14 cellular contexts compared by ENCODE assay signal in the genomic region with DNA sequence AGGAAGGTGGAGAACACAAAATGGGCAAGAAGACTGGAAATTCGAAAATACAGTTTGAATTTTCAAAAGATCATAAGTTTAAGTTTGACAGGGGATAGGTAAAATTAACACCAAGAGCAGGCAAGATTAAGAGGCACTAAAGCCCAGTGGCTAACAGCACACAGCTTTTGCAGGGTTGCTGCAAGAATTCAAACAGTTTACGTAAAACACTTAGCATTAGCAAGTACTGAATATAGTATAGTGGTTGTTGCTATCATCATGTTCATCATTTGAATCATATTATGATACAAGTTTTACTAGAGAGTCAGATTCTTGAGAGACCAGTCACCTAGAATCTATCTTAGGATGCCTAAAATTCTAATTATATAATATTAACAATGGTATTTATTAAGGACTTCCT.
DNase-seq lines count a peak whose midpoint lies in the region; ATAC-seq, FAIRE-seq and TF ChIP-seq lines count a peak whose summit lies in the region.
"Had no signal": no experiment of that assay in that cellular context is flagged by ENCODE, and none has a peak within 500 bp of the region (broad histone marks: within the 10 kb centered on the region; RNA-seq: fewer than 3 reads in every experiment).

No MANE protein-coding gene starts in this region.

- H3K9ac ChIP-seq in PC-3 (ENCODE audit: low read length): no peak overlapping the region
- H3K9ac ChIP-seq in K562 (ENCODE audit: insufficient read depth in 1 of 2, low read depth in 2 of 2, low read length in 2 of 2): peak overlapping the region in 1 of 2 experiments; percentile 59; a peak in 2 of 4 replicates
- H3K9ac ChIP-seq in keratinocyte (ENCODE audit: control insufficient read depth, extremely low read depth, insufficient read depth, low read length): no peak overlapping the region

- ATAC-seq in PC-3 (no peak), K562 (no peak), HG03175 (IDR thresholded peaks at IDR 0.05; ENCODE audit: unreplicated experiment) (no peak), GM21528 (IDR thresholded peaks at IDR 0.05; ENCODE audit: low FRiP score, unreplicated experiment) (no peak)
- ATAC-seq: CD8-positive, alpha-beta T cell; GM12878; GM23338 had no signal

- H3K9me1 ChIP-seq in K562 (ENCODE audit: control insufficient read depth, insufficient read depth, low read length): no peaks in the 10 kb centered on the region
- no peaks in the 10 kb centered on the region for H3K9me1 ChIP-seq in keratinocyte (ENCODE audit: control insufficient read depth, extremely low read depth, insufficient read depth, low read length)

- H3K4me2 ChIP-seq in PC-3 (ENCODE audit: low read length): no peak overlapping the region
- H3K4me2 ChIP-seq in K562 (ENCODE audit: insufficient read depth, low read length): peak overlapping the region; percentile 37; the same call in 1 of the 2 replicates
- H3K4me2 ChIP-seq in keratinocyte (ENCODE audit: control insufficient read depth, extremely low read depth, insufficient read depth, low read depth, low read length): no peak overlapping the region
- H3K4me2 ChIP-seq: GM23338 had no signal

- no peak for TF ChIP-seq POLR2A in K562 (conservative IDR thresholded peaks at IDR 0.05)
- no peak for TF ChIP-seq POLR2A in transverse colon (IDR thresholded peaks at IDR 0.05)

- TF ChIP-seq RAD21 in K562 (CRISPR knock-in tag; conservative IDR thresholded peaks at IDR 0.05 in 1 of 2, IDR thresholded peaks at IDR 0.05 in 1 of 2): no peak

- H3F3A ChIP-seq in PC-3 (ENCODE audit: low read length, unreplicated experiment): no peaks in the 10 kb centered on the region

- H3K27me3 ChIP-seq in PC-3 (ENCODE audit: low read length): no peaks in the 10 kb centered on the region
- no peaks in the 10 kb centered on the region for H3K27me3 ChIP-seq in K562 (ENCODE audit: control insufficient read depth in 2 of 2, insufficient read depth in 2 of 2, low read length in 2 of 2)
- no peaks in the 10 kb centered on the region for H3K27me3 ChIP-seq in keratinocyte (ENCODE audit: control insufficient read depth, extremely low read depth, insufficient read depth, low read length)
- no peaks in the 10 kb centered on the region for H3K27me3 ChIP-seq in transverse colon

- H3K4me1 ChIP-seq in PC-3 (ENCODE audit: insufficient read depth, low read length) (peaks cover 20% of the 10 kb centered on the region), K562 (replicated peaks in 1 of 2; ENCODE audit: control insufficient read depth in 2 of 2, insufficient read depth in 2 of 2, low read length in 2 of 2) (peaks cover 0 to 24% of the 10 kb centered on the region in 2 experiments; a peak in 3 of 5 replicates), keratinocyte (ENCODE audit: control insufficient read depth, extremely low read depth, insufficient read depth, low read length) (peaks cover 35% of the 10 kb centered on the region), transverse colon (peaks cover 6 to 66% (median 26%) of the 10 kb centered on the region in 4 donors)

- WGBS in K562 (ENCODE audit: insufficient coverage, low coverage, missing lambda C conversion rate): no CpG with 5 or more reads among the region's 2 CpGs
- 63 to 71% methylated on average over 2 of the region's 2 CpGs for WGBS in transverse colon (ENCODE audit: low coverage in 1 of 2), 2 donors

- intact Hi-C loops in PC-3 (cut with micrococcal nuclease) (no loop called here), K562 (cut with micrococcal nuclease) (loop anchor here (5.0 kb wide), 1 partner anchor 64 kb away; a partner anchor contains a TSS), transverse colon (cut with DNase I; ENCODE audit: low total_unique reads) (no loop called here)

- H3K27ac ChIP-seq in PC-3 (ENCODE audit: low read length) (no peak overlapping the region), K562 (ENCODE audit: extremely low read depth, low read depth, low read length) (peak overlapping the region; percentile 76), keratinocyte (ENCODE audit: control insufficient read depth, insufficient read depth, low read length) (no peak overlapping the region), transverse colon (peak overlapping the region; percentile 57 to 75 (median 60))

- dilution Hi-C loops in keratinocyte (cut with MboI; ENCODE audit: extremely low pct_ligation_motif_present, low sequenced_read_pairs): no loop called here

- H3K4me3 ChIP-seq in PC-3 (ENCODE audit: low read length): no peak overlapping the region
- H3K4me3 ChIP-seq in K562: no peak overlapping the region
- H3K4me3 ChIP-seq in keratinocyte (ENCODE audit: control insufficient read depth in 2 of 3, extremely low read depth in 1 of 3, insufficient read depth in 2 of 3, low read depth in 1 of 3, low read length in 3 of 3): no peak overlapping the region
- H3K4me3 ChIP-seq in transverse colon: no peak overlapping the region
- H3K4me3 ChIP-seq: GM12878, GM23338 had no signal

- H3K79me2 ChIP-seq in PC-3 (ENCODE audit: low read length): no peaks in the 10 kb centered on the region
- peaks cover 49% of the 10 kb centered on the region for H3K79me2 ChIP-seq in K562 (ENCODE audit: control insufficient read depth, insufficient read depth, low read length)
- peaks cover 11% of the 10 kb centered on the region for H3K79me2 ChIP-seq in keratinocyte (ENCODE audit: control insufficient read depth, insufficient read depth, low read length)

- H3K36me3 ChIP-seq in PC-3 (ENCODE audit: low read depth, low read length) (no peaks in the 10 kb centered on the region), K562 (ENCODE audit: control insufficient read depth, insufficient read depth, low read length) (0 out of 3 replicates have a peak, but pooled peaks cover 6% of the 10 kb centered on the region), keratinocyte (ENCODE audit: control insufficient read depth in 2 of 2, extremely low read depth in 1 of 2, insufficient read depth in 2 of 2, low read length in 2 of 2) (no peaks in the 10 kb centered on the region), transverse colon (no peaks in the 10 kb centered on the region)

- H2AFZ ChIP-seq in PC-3 (ENCODE audit: low read length): no peak overlapping the region
- no peak overlapping the region for H2AFZ ChIP-seq in K562 (ENCODE audit: low read depth, low read length)
- H2AFZ ChIP-seq in keratinocyte (ENCODE audit: control insufficient read depth, low read length): no peak overlapping the region
- H2AFZ ChIP-seq: GM23338 had no signal

- BruUV-seq in PC-3 (replicated peaks; lab: Mats Ljungman, UMichigan) (no TSS peak), K562 (replicated peaks; lab: Mats Ljungman, UMichigan) (no TSS peak)

- CTCF ChIA-PET in PC-3 (lab: Charles Lee): no interaction called here
- CTCF ChIA-PET in K562 (lab: Yijun Ruan, JAX; ENCODE audit: low intra/inter-chr PET ratio): no interaction called here

- DNase-seq in PC-3: peak; percentile 6
- DNase-seq in K562 (ENCODE audit: extremely low read depth in 1 of 4, low spot score in 3 of 4): no peak
- no peak for DNase-seq in keratinocyte (ENCODE audit: low read depth, low spot score)
- no peak for DNase-seq in transverse colon
- DNase-seq in activated gamma-delta T cell treated with Interleukin-2 at 50 U/mL for 16 hours: no peak
- DNase-seq: CD8-positive, alpha-beta T cell; COR-L47; DMS53; H7 had no signal

- no peaks in the 10 kb centered on the region for H4K20me1 ChIP-seq in PC-3 (ENCODE audit: low read length)
- H4K20me1 ChIP-seq in K562 (replicated peaks; ENCODE audit: control insufficient read depth, insufficient read depth, low read length): no peaks in the 10 kb centered on the region
- H4K20me1 ChIP-seq in keratinocyte (ENCODE audit: control insufficient read depth, extremely low read depth, insufficient read depth, low read length): no peaks in the 10 kb centered on the region

- in situ Hi-C loops in K562 (cut with MboI): no loop called here
- in situ Hi-C loops in transverse colon (cut with MboI; ENCODE audit: low pct_ligation_motif_present in 1 of 4, low pct_unique_long_range_greater_than_20kb in 1 of 4, low sequenced_read_pairs in 3 of 4): no loop called here

- no peaks in the 10 kb centered on the region for H3K9me2 ChIP-seq in PC-3 (replicated peaks; ENCODE audit: low read length)

- TF ChIP-seq EP300 in K562 (IDR thresholded peaks at IDR 0.05; ENCODE audit: low read length): no peak
- TF ChIP-seq EP300 in transverse colon (IDR thresholded peaks at IDR 0.05; ENCODE audit: low read depth): no peak

- no peaks in the 10 kb centered on the region for H3K9me3 ChIP-seq in PC-3 (ENCODE audit: low read length)
- no peaks in the 10 kb centered on the region; the same call in 1 of the 2 replicates for H3K9me3 ChIP-seq in K562 (replicated peaks; ENCODE audit: control insufficient read depth, insufficient read depth, low read depth, low read length)
- H3K9me3 ChIP-seq in keratinocyte (ENCODE audit: control insufficient read depth, low read depth, low read length): no peaks in the 10 kb centered on the region
- H3K9me3 ChIP-seq in transverse colon: no peaks in the 10 kb centered on the region

- POLR2A ChIA-PET in PC-3 (lab: Charles Lee; ENCODE audit: unreplicated experiment) (no interaction called here), K562 (lab: Yijun Ruan, JAX) (no interaction called here)

- TF ChIP-seq CTCF in PC-3 (conservative IDR thresholded peaks at IDR 0.05; ENCODE audit: low read depth, low read length): no peak
- TF ChIP-seq CTCF in K562 (IDR thresholded peaks at IDR 0.05 in 2 of 3, conservative IDR thresholded peaks at IDR 0.05 in 1 of 3; ENCODE audit: insufficient read depth in 2 of 3, low read depth in 1 of 3, low read length in 3 of 3): no peak
- no peak for TF ChIP-seq CTCF in keratinocyte (optimal IDR thresholded peaks at IDR 0.05 in 1 of 3, IDR thresholded peaks at IDR 0.05 in 1 of 3, conservative IDR thresholded peaks at IDR 0.05 in 1 of 3; ENCODE audit: extremely low read depth in 1 of 3, insufficient read depth in 2 of 3, low read length in 3 of 3)
- TF ChIP-seq CTCF in transverse colon (IDR thresholded peaks at IDR 0.05): no peak

- FAIRE-seq in K562 (lab: Jason Lieb, UNC): no peak
- FAIRE-seq in keratinocyte (lab: Jason Lieb, UNC): peak; percentile 53
- FAIRE-seq: GM12878, GM18507 had no signal

TF ChIP-seq in K562, 482 proteins besides CTCF, POLR2A, EP300 and RAD21:
- TF ChIP-seq, protein P1, sequence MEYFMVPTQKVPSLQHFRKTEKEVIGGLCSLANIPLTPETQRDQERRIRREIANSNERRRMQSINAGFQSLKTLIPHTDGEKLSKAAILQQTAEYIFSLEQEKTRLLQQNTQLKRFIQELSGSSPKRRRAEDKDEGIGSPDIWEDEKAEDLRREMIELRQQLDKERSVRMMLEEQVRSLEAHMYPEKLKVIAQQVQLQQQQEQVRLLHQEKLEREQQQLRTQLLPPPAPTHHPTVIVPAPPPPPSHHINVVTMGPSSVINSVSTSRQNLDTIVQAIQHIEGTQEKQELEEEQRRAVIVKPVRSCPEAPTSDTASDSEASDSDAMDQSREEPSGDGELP (CRISPR knock-in tag; IDR thresholded peaks at IDR 0.05; ENCODE audit: borderline replicate concordance): no peak

Comparison
In these comparisons a context has a peak if more than half of its experiments do, and no peak if none do; other contexts are left out.
1. H3K27ac ChIP-seq: peak in K562 (single experiment) and transverse colon (4 of 4); none in PC-3 (single experiment) and keratinocyte (single experiment).